Comparison of ENCODE assay signal across 6 cellular contexts in genomic region chr16:52298769-52299168, GRCh38.
"Had no signal": no experiment of that assay in that cellular context is flagged by ENCODE, and none has a peak within 500 bp of the region (broad histone marks: within the 10 kb centered on the region; RNA-seq: fewer than 3 reads in every experiment).

No MANE protein-coding gene starts in this region.

- DNase-seq: IMR-90, KBM-7, KG1 had no signal

- ATAC-seq: K562 had no signal

- FAIRE-seq: HTR-8/SVneo, K562 had no signal

- H3K4me3 ChIP-seq: K562 had no signal

- H3K27ac ChIP-seq: HL-60 had no signal
